In genomic region chr1:83500987-83501591, GRCh38 we compare ENCODE assay signal across 1 cellular context.
A peak's percentile ranks its signal among the peaks of the same experiment; 100 is the strongest.
TF ChIP-seq lines count a peak whose summit lies in the region.

No MANE protein-coding gene starts in this region.

TF ChIP-seq in GM12878, 131 proteins besides CTCF, POLR2A, EP300 and RAD21 (continued from another document):
- TF ChIP-seq CUX1 (IDR thresholded peaks at IDR 0.05; ENCODE audit: insufficient replicate concordance, low read depth, low read length) = peak; percentile 59
- no peak for TF ChIP-seq CEBPZ (IDR thresholded peaks at IDR 0.05; ENCODE audit: low read depth, low read length)
- TF ChIP-seq SREBF2 (IDR thresholded peaks at IDR 0.05; ENCODE audit: low read length) = no peak
- TF ChIP-seq CBX5 (IDR thresholded peaks at IDR 0.05; ENCODE audit: low read depth) = no peak
- TF ChIP-seq TCF7 (IDR thresholded peaks at IDR 0.05; ENCODE audit: borderline replicate concordance) = 0 out of 2 replicates have a peak, but pooled peaks have one; percentile 41
- TF ChIP-seq ATF7 (IDR thresholded peaks at IDR 0.05; ENCODE audit: low read depth) = peak; percentile 89
- peak; percentile 82 for TF ChIP-seq EED (IDR thresholded peaks at IDR 0.05; ENCODE audit: low read depth)
- peak; percentile 34; the same call in 1 of the 2 replicates for TF ChIP-seq PKNOX1 (IDR thresholded peaks at IDR 0.05)
- no peak for TF ChIP-seq NKRF (conservative IDR thresholded peaks at IDR 0.05)
- TF ChIP-seq TBL1XR1 (IDR thresholded peaks at IDR 0.05; ENCODE audit: low read depth, low read length) = peak; percentile 53; the same call in 1 of the 2 replicates
- no peak for TF ChIP-seq MYC (IDR thresholded peaks at IDR 0.05; ENCODE audit: insufficient read depth, insufficient read length, insufficient replicate concordance, low read length, severe bottlenecking)
- peak; percentile 74 for TF ChIP-seq ZNF217 (IDR thresholded peaks at IDR 0.05)
